In genomic region chr10:96585726-96586418, GRCh38 we compare ENCODE assay signal across 8 cellular contexts. TPM values are rescaled to one million over a fixed set of nuclear protein-coding genes. Genes with fewer than 3 reads are reported as not detected.
DNase-seq lines count a peak whose midpoint lies in the region; ATAC-seq and TF ChIP-seq lines count a peak whose summit lies in the region.

No MANE protein-coding gene starts in this region.

- TF ChIP-seq CTCF in AG10803 (conservative IDR thresholded peaks at IDR 0.05; ENCODE audit: low read length) = no peak
- no peak for TF ChIP-seq CTCF in GM20000 (IDR thresholded peaks at IDR 0.05; ENCODE audit: extremely low read depth, missing control alignments)
- TF ChIP-seq CTCF in upper lobe of right lung (IDR thresholded peaks at IDR 0.05) = no peak

- H3K4me1 Mint-ChIP-seq in central memory CD8-positive, alpha-beta T cell = peaks cover 40% of the 10 kb centered on the region

- ATAC-seq in central memory CD8-positive, alpha-beta T cell (replicated peaks; ENCODE audit: extremely low read depth, poor library complexity, severe bottlenecking) = peak; percentile 34
- peak; percentile 25 for ATAC-seq in upper lobe of right lung

- H3K27ac ChIP-seq in upper lobe of right lung = peak overlapping the region; percentile 97

- intact Hi-C loops in upper lobe of right lung (cut with DNase I) = no loop called here

- no peaks in the 10 kb centered on the region for H3K9me3 ChIP-seq in upper lobe of right lung

- H3K36me3 ChIP-seq in upper lobe of right lung = no peaks in the 10 kb centered on the region

- peak overlapping the region; percentile 84 for H3K4me3 ChIP-seq in AG10803 (ENCODE audit: low read length)
- H3K4me3 ChIP-seq in upper lobe of right lung = peak overlapping the region; percentile 92

- peak overlapping the region; percentile 90 for H3K27ac Mint-ChIP-seq in central memory CD8-positive, alpha-beta T cell (ENCODE audit: low read depth)

- H3K4me3 Mint-ChIP-seq in central memory CD8-positive, alpha-beta T cell = no peak overlapping the region

- no peaks in the 10 kb centered on the region for H3K27me3 ChIP-seq in upper lobe of right lung

- peaks cover 17% of the 10 kb centered on the region for H3K36me3 Mint-ChIP-seq in central memory CD8-positive, alpha-beta T cell (ENCODE audit: insufficient read depth)

- H3K27me3 Mint-ChIP-seq in central memory CD8-positive, alpha-beta T cell = no peaks in the 10 kb centered on the region

- peaks cover 52% of the 10 kb centered on the region for H3K4me1 ChIP-seq in upper lobe of right lung

- DNase-seq in AG10803 (ENCODE audit: low read depth) (peak; percentile 13), GM20000 (ENCODE audit: low spot score) (peak; percentile 25), OCI-M1 (lab: John Stamatoyannopoulos, UW) (peak; percentile 79), lung microvascular endothelial cell (ENCODE audit: low read depth in 2 of 2) (peak; percentile 21 to 29), upper lobe of right lung (no peak), AG08396 (ENCODE audit: low spot score) (no peak), T1000 (lab: John Stamatoyannopoulos, UW) (no peak)
- DNase-seq in central memory CD8-positive, alpha-beta T cell (ENCODE audit: low spot score in 2 of 2) = peak in 1 of 2 donors; percentile 32

- H3K9me3 Mint-ChIP-seq in central memory CD8-positive, alpha-beta T cell = no peaks in the 10 kb centered on the region

RNA-seq across cellular contexts. Expression of gene TM9SF3, which starts 0.9 kb away (rescaled TPM):
- 63.9 and 86.7 TPM in 2 replicates for total RNA-seq in lung microvascular endothelial cell
- total RNA-seq in upper lobe of right lung = 123 TPM

Comparison
In these comparisons a context has a peak if more than half of its experiments do, and no peak if none do; other contexts are left out.
1. DNase-seq: peak in AG10803 (single experiment), GM20000 (single experiment), OCI-M1 (single experiment) and lung microvascular endothelial cell (2 of 2); none in upper lobe of right lung (single experiment), AG08396 (single experiment) and T1000 (single experiment).